In genomic region chr3:100260685-100261480, GRCh38 we compare ENCODE assay signal across 8 cellular contexts. TPM values are rescaled to one million over a fixed set of nuclear protein-coding genes. Genes with fewer than 3 reads are reported as not detected.
DNase-seq lines count a peak whose midpoint lies in the region; ATAC-seq and TF ChIP-seq lines count a peak whose summit lies in the region.

TSS of gene TBC1D23 (plus strand) at chr3:100260992. CDS start at chr3:100261019, 27 bp downstream.

- intact Hi-C loops in esophagus muscularis mucosa (cut with DNase I): no loop called here

- H3K9me3 ChIP-seq in DND-41 (ENCODE audit: insufficient read depth, low read length, severe bottlenecking) (no peaks in the 10 kb centered on the region), GM23248 (ENCODE audit: low read depth) (no peaks in the 10 kb centered on the region), esophagus muscularis mucosa (no peaks in the 10 kb centered on the region), muscle layer of duodenum (ENCODE audit: control insufficient read depth in 1 of 2, low read length in 2 of 2) (no peaks in the 10 kb centered on the region)

- H3K9me2 ChIP-seq in GM23248 (ENCODE audit: insufficient read depth): no peaks in the 10 kb centered on the region

- in situ Hi-C loops in GM23248 (cut with MboI): no loop called here

- H3K4me1 ChIP-seq in DND-41 (ENCODE audit: insufficient read depth, low read length) (peaks cover 33% of the 10 kb centered on the region), GM23248 (ENCODE audit: insufficient read depth) (peaks cover 76% of the 10 kb centered on the region), esophagus muscularis mucosa (peaks cover 34 to 62% (median 51%) of the 10 kb centered on the region in 4 donors), muscle layer of duodenum (ENCODE audit: control insufficient read depth in 1 of 2, insufficient read depth in 2 of 2, low read length in 2 of 2) (peaks cover 4 to 19% of the 10 kb centered on the region in 2 donors)

- H3K36me3 ChIP-seq in DND-41 (ENCODE audit: insufficient read depth, low read length) (no peaks in the 10 kb centered on the region), GM23248 (ENCODE audit: low read depth) (no peaks in the 10 kb centered on the region), esophagus muscularis mucosa (no peaks in the 10 kb centered on the region), muscle layer of duodenum (ENCODE audit: control insufficient read depth in 1 of 2, insufficient read depth in 2 of 2, low read length in 2 of 2) (peaks cover 0 to 5% of the 10 kb centered on the region in 2 donors)

- ATAC-seq in DND-41 (ENCODE audit: insufficient read depth, low read depth): peak; percentile 99

- 1% methylated on average over 49 of the region's 49 CpGs for WGBS in GM23248 (ENCODE audit: low coverage in 1 of 2, low lambda C conversion rate in 2 of 2, missing lambda C conversion rate in 2 of 2), 2 experiments
- 1% methylated on average over 39 of the region's 49 CpGs for WGBS in esophagus muscularis mucosa

- peak; percentile 83 for TF ChIP-seq POLR2A in esophagus muscularis mucosa (IDR thresholded peaks at IDR 0.05; ENCODE audit: low read depth)

- H3K79me2 ChIP-seq in DND-41 (ENCODE audit: insufficient read depth, low read length) (peaks cover 50% of the 10 kb centered on the region), GM23248 (ENCODE audit: insufficient read depth) (peaks cover 46% of the 10 kb centered on the region)

- H3K4me2 ChIP-seq in DND-41 (ENCODE audit: insufficient read depth, low read length) (peak within 1 kb of the TSS; percentile 92), GM23248 (ENCODE audit: unreplicated experiment) (peak within 1 kb of the TSS; percentile 90)

- peak; percentile 98 for DNase-seq in DND-41
- DNase-seq in GM23248: peak; percentile 100
- peak; percentile 99 for DNase-seq in Kasumi-1 (lab: John Stamatoyannopoulos, UW)
- DNase-seq in RKO (ENCODE audit: low spot score): peak; percentile 99
- DNase-seq in activated T-helper 1 cell treated with Interleukin-2 at 50 U/mL for 16 hours (ENCODE audit: low read depth): peak; percentile 94
- peak; percentile 99 for DNase-seq in esophagus muscularis mucosa (ENCODE audit: extremely low spot score)
- DNase-seq in stimulated activated CD8-positive, alpha-beta memory T cell treated with anti-CD3 and anti-CD28 coated beads, Interleukin-7, amount 100 ng/mL, for 4 hours (ENCODE audit: low read depth in 2 of 2): peak; percentile 97

- H3K4me3 ChIP-seq in DND-41 (ENCODE audit: low read depth in 1 of 2, low read length in 2 of 2) (peak within 1 kb of the TSS; percentile 49 to 79), GM23248 (peak within 1 kb of the TSS; percentile 94), esophagus muscularis mucosa (peak within 1 kb of the TSS; percentile 73 to 90 (median 80)), muscle layer of duodenum (ENCODE audit: low read depth in 1 of 2, low read length in 2 of 2) (peak within 1 kb of the TSS; percentile 94 to 96)

- TF ChIP-seq EP300 in esophagus muscularis mucosa (IDR thresholded peaks at IDR 0.05): no peak

- H2AFZ ChIP-seq in DND-41 (ENCODE audit: low read depth, low read length): peak within 1 kb of the TSS; percentile 77
- peak within 1 kb of the TSS; percentile 88 for H2AFZ ChIP-seq in GM23248

- H3K27me3 ChIP-seq in DND-41 (ENCODE audit: insufficient read depth, low read length, poor library complexity) (no peaks in the 10 kb centered on the region), GM23248 (replicated peaks; ENCODE audit: insufficient read depth) (no peaks in the 10 kb centered on the region), esophagus muscularis mucosa (no peaks in the 10 kb centered on the region), muscle layer of duodenum (ENCODE audit: low read depth, low read length) (no peaks in the 10 kb centered on the region)

- peaks cover 51% of the 10 kb centered on the region for H3F3A ChIP-seq in GM23248 (ENCODE audit: insufficient read depth)

- H3K27ac ChIP-seq in DND-41 (ENCODE audit: low read length) (peak within 1 kb of the TSS; percentile 85), GM23248 (peak within 1 kb of the TSS; percentile 99), esophagus muscularis mucosa (replicated peaks in 1 of 4) (peak within 1 kb of the TSS; percentile 93 to 97 (median 94)), muscle layer of duodenum (ENCODE audit: low read length) (peak within 1 kb of the TSS; percentile 98)

- peak within 1 kb of the TSS; percentile 76 for H3K9ac ChIP-seq in DND-41 (ENCODE audit: low read depth, low read length)
- peak within 1 kb of the TSS; percentile 98 for H3K9ac ChIP-seq in GM23248

- TF ChIP-seq CTCF in DND-41 (IDR thresholded peaks at IDR 0.05; ENCODE audit: borderline replicate concordance, extremely low read depth, low read length, poor library complexity, severe bottlenecking): no peak
- TF ChIP-seq CTCF in esophagus muscularis mucosa (IDR thresholded peaks at IDR 0.05): peak; percentile 8 to 20 (median 15)

- H4K20me1 ChIP-seq in DND-41 (ENCODE audit: insufficient read depth, low read length) (peaks cover 5% of the 10 kb centered on the region; the same call in 1 of the 2 replicates), GM23248 (ENCODE audit: insufficient read depth) (no peaks in the 10 kb centered on the region)

RNA-seq across cellular contexts. Expression of gene TBC1D23, which starts in this region (rescaled TPM):
- total RNA-seq in GM23248 (2014; rRNA removed; shearing (Covaris generic)): 82.5 and 103 TPM in 2 replicates
- polyA plus RNA-seq in GM23248 (2016; fragmentation: Nextera tagmentation; extraction: Ambion mirVana): 53.0 and 54.1 TPM in 2 replicates
- total RNA-seq in esophagus muscularis mucosa: 10 to 100 TPM; 21.2 to 32.8 (median 26.9) TPM

Comparison
In these comparisons a context has a peak if more than half of its experiments do, and no peak if none do; other contexts are left out.
1. Peak in every context shown above with its lines: DNase-seq, ATAC-seq, H3K4me3 ChIP-seq and H3K27ac ChIP-seq.